8 cellular contexts compared by ENCODE assay signal in genomic region chr2:232444409-232445148, GRCh38. TPM values are rescaled to one million over a fixed set of nuclear protein-coding genes. Genes with fewer than 3 reads are reported as not detected.
DNase-seq lines count a peak whose midpoint lies in the region; ATAC-seq, FAIRE-seq and TF ChIP-seq lines count a peak whose summit lies in the region.

No MANE protein-coding gene starts in this region.

- no peak overlapping the region for H3K23ac ChIP-seq in H1 (ENCODE audit: insufficient read length)

- TF ChIP-seq RAD21 in H1 (IDR thresholded peaks at IDR 0.05 in 1 of 2, conservative IDR thresholded peaks at IDR 0.05 in 1 of 2; ENCODE audit: low read depth in 2 of 2, low read length in 2 of 2) = peak in 1 of 2 experiments; percentile 38; a peak in 2 of 4 replicates

- WGBS in H1 (ENCODE audit: extremely low coverage in 1 of 2, insufficient coverage in 1 of 2, insufficient read length in 1 of 2, insufficient replicate concordance in 2 of 2, low coverage in 1 of 2, low lambda C conversion rate in 2 of 2, missing lambda C conversion rate in 1 of 2), 2 experiments = 91% methylated on average over 18 of the region's 21 CpGs; no CpG with 5 or more reads in 1 of the 2 experiments

- H3K4ac ChIP-seq in H1 (replicated peaks; ENCODE audit: insufficient read length, low read depth, low read length) = peak overlapping the region; percentile 65

- peak overlapping the region; percentile 94; the same call in 1 of the 2 replicates for H2BK5ac ChIP-seq in H1 (ENCODE audit: low read depth, low read length)

- H3K36me3 Mint-ChIP-seq in mesothelial cell of epicardium = no peaks in the 10 kb centered on the region

- peak overlapping the region; percentile 22; the same call in 1 of the 2 replicates for H4K8ac ChIP-seq in H1 (ENCODE audit: extremely low read depth, insufficient read depth, low read length)

- peak overlapping the region; percentile 71 for H3K18ac ChIP-seq in H1 (ENCODE audit: extremely low read depth, low read length)

- no peak for ATAC-seq in HG03457 (IDR thresholded peaks at IDR 0.05; ENCODE audit: unreplicated experiment)

- no peak overlapping the region for H3K4me3 ChIP-seq in H1 (ENCODE audit: extremely low read depth in 1 of 4, insufficient read depth in 2 of 4, low read depth in 3 of 4, low read length in 4 of 4)

- CTCF ChIA-PET in H1 (lab: Charles Lee; ENCODE audit: partially characterized antibody) = interaction anchor here (0.5 to 2.2 kb wide), 29 partner anchors 10 to 534 kb away, joined by 3 to 46 read pairs (median 4); partner anchors contain the start of gene PRSS56

- POLR2A ChIA-PET in H1 (lab: Charles Lee; ENCODE audit: partially characterized antibody) = interaction anchor here (0.8 to 1.4 kb wide), 2 partner anchors 79 to 189 kb away, joined by 3 to 5 read pairs; no protein-coding TSS in a partner anchor

- no peak for TF ChIP-seq EP300 in H1 (IDR thresholded peaks at IDR 0.05; ENCODE audit: borderline replicate concordance in 1 of 2, low read depth in 2 of 2, low read length in 2 of 2)

- peaks cover 9% of the 10 kb centered on the region for H3K27me3 Mint-ChIP-seq in mesothelial cell of epicardium (ENCODE audit: low read depth)

- H2BK12ac ChIP-seq in H1 (ENCODE audit: low read depth, low read length) = peak overlapping the region; percentile 96

- TF ChIP-seq CTCF in H1 (IDR thresholded peaks at IDR 0.05; ENCODE audit: control extremely low read depth in 1 of 3, insufficient read depth in 1 of 3, low read depth in 1 of 3, low read length in 3 of 3) = peak; percentile 70 to 88 (median 80)
- TF ChIP-seq CTCF in mesothelial cell of epicardium (IDR thresholded peaks at IDR 0.05; ENCODE audit: unreplicated experiment) = no peak

- peaks cover 0 to 12% (median 5%) of the 10 kb centered on the region in 4 experiments; a peak in 5 of 7 replicates for H3K4me1 ChIP-seq in H1 (replicated peaks in 1 of 4; ENCODE audit: control insufficient read depth in 3 of 4, insufficient read depth in 4 of 4, low read length in 3 of 4)

- H2BK20ac ChIP-seq in H1 (ENCODE audit: low read length) = 0 out of 2 replicates have a peak overlapping the region, but pooled peaks have one; percentile 80

- no peaks in the 10 kb centered on the region for H4K20me1 ChIP-seq in H1 (replicated peaks in 1 of 2; ENCODE audit: control insufficient read depth in 1 of 2, insufficient read depth in 2 of 2, low read length in 2 of 2)

- peak overlapping the region; percentile 98 for H4K91ac ChIP-seq in H1 (replicated peaks; ENCODE audit: insufficient read length, low read length)

- H3K56ac ChIP-seq in H1 (replicated peaks; ENCODE audit: insufficient read length, low read depth, low read length) = peak overlapping the region; percentile 25

- H3K23me2 ChIP-seq in H1 (ENCODE audit: low read depth, low read length) = no peaks in the 10 kb centered on the region

- H3K27ac Mint-ChIP-seq in mesothelial cell of epicardium = no peak overlapping the region

- no peak overlapping the region for H3K27ac ChIP-seq in H1 (ENCODE audit: low read depth, low read length)

- no peak overlapping the region for H3K14ac ChIP-seq in H1 (ENCODE audit: insufficient read length)

- H2AK5ac ChIP-seq in H1 (ENCODE audit: low read depth, low read length) = peak overlapping the region; percentile 60; the same call in 1 of the 2 replicates

- no peaks in the 10 kb centered on the region for H3K36me3 ChIP-seq in H1 (ENCODE audit: control insufficient read depth in 2 of 4, insufficient read depth in 4 of 4, low read length in 3 of 4)

- H2BK120ac ChIP-seq in H1 (replicated peaks; ENCODE audit: low read depth, low read length) = peak overlapping the region; percentile 28

- H3K79me1 ChIP-seq in H1 (ENCODE audit: low read depth, low read length) = no peaks in the 10 kb centered on the region

- H3K9ac ChIP-seq in H1 (replicated peaks in 1 of 4; ENCODE audit: extremely low read depth in 1 of 4, low read depth in 3 of 4, low read length in 3 of 4) = no peak overlapping the region

- no peak overlapping the region for H4K5ac ChIP-seq in H1 (ENCODE audit: insufficient read length, low read depth, low read length)

- peak overlapping the region; percentile 4; the same call in 1 of the 2 replicates for H2AFZ ChIP-seq in H1 (ENCODE audit: low read length)

- no peaks in the 10 kb centered on the region for H3K9me3 Mint-ChIP-seq in mesothelial cell of epicardium

- FAIRE-seq in H1 (lab: Jason Lieb, UNC) = no peak

- no peak overlapping the region for H3K4me3 Mint-ChIP-seq in mesothelial cell of epicardium

- no peaks in the 10 kb centered on the region for H3K79me2 ChIP-seq in H1 (ENCODE audit: control insufficient read depth in 1 of 2, insufficient read depth in 2 of 2, low read length in 2 of 2)

- peak; percentile 34 for DNase-seq in NCI-H510A treated with DMSO at 0.1 percent for 48 hours (lab: John Stamatoyannopoulos, UW)
- no peak for DNase-seq in NCI-H510A (lab: John Stamatoyannopoulos, UW)
- peak; percentile 90 for DNase-seq in NAMALWA (ENCODE audit: low spot score)
- peak; percentile 61 for DNase-seq in activated CD4-positive, alpha-beta T cell treated with anti-CD3 and anti-CD28 coated beads, Interleukin-2, amount 50 U/mL, for 1 hour
- DNase-seq in H1 (ENCODE audit: low read depth in 1 of 2, low spot score in 2 of 2) = peak; percentile 44 to 82
- DNase-seq in non-pigmented ciliary epithelial cell (ENCODE audit: low read depth) = peak; percentile 6
- no peak for DNase-seq in mesothelial cell of epicardium (ENCODE audit: low spot score in 2 of 2, unreplicated experiment in 2 of 2)

- H3K9me3 ChIP-seq in H1 (ENCODE audit: insufficient read depth in 2 of 2, low read depth in 1 of 2, low read length in 1 of 2) = no peaks in the 10 kb centered on the region

- peaks cover 5% of the 10 kb centered on the region for H3K4me1 Mint-ChIP-seq in mesothelial cell of epicardium

- H3K27me3 ChIP-seq in H1 (replicated peaks in 1 of 4; ENCODE audit: control insufficient read depth in 3 of 4, extremely low read depth in 1 of 4, insufficient read depth in 3 of 4, low read length in 3 of 4) = no peaks in the 10 kb centered on the region; a peak in 2 of 7 replicates

- no peak for TF ChIP-seq POLR2A in H1 (IDR thresholded peaks at IDR 0.05; ENCODE audit: control extremely low read depth in 1 of 2, low read depth in 2 of 2, low read length in 2 of 2)

- no peak overlapping the region for H3K4me2 ChIP-seq in H1 (ENCODE audit: insufficient read depth in 1 of 2, low read depth in 2 of 2, low read length in 2 of 2)

- H2BK15ac ChIP-seq in H1 (ENCODE audit: low read length) = peak overlapping the region; percentile 61; the same call in 1 of the 2 replicates

TF ChIP-seq in H1, 55 proteins besides CTCF, POLR2A, EP300 and RAD21 (continues in another document):
- peak; percentile 97 for TF ChIP-seq MAX (IDR thresholded peaks at IDR 0.05)
- 0 out of 2 replicates have a peak, but pooled peaks have one; percentile 31 for TF ChIP-seq KDM1A (IDR thresholded peaks at IDR 0.05; ENCODE audit: borderline replicate concordance, low read length)
- peak; percentile 75 for TF ChIP-seq JUND (IDR thresholded peaks at IDR 0.05; ENCODE audit: low read length)
- TF ChIP-seq MAFK (IDR thresholded peaks at IDR 0.05; ENCODE audit: low read depth, low read length) = peak; percentile 91; the same call in 1 of the 2 replicates
- TF ChIP-seq ZNF274 (IDR thresholded peaks at IDR 0.05; ENCODE audit: borderline replicate concordance, extremely low read depth, low read length) = no peak
- no peak for TF ChIP-seq SAP30 (IDR thresholded peaks at IDR 0.05; ENCODE audit: insufficient read depth, insufficient replicate concordance, low read length)
- no peak for TF ChIP-seq POU5F1 (IDR thresholded peaks at IDR 0.05; ENCODE audit: low read depth, low read length)
- no peak for TF ChIP-seq CBX8 (IDR thresholded peaks at IDR 0.05; ENCODE audit: borderline replicate concordance, low read depth, low read length)

RNA-seq across cellular contexts. Expression of gene ALPI, which starts 11.4 kb away (rescaled TPM):
- not detected in 2 replicates for total RNA-seq in H1 (2021; fragmentation: NEBNext Ultra II Directional; extraction: Animal tissue kit (Norgen Biotek cat#: 25700))
- not detected in 2 replicates for polyA plus RNA-seq in H1 (2011; rRNA removed)
- polyA plus RNA-seq in H1 (2011; cell fraction: cytosol; rRNA removed) = not detected
- polyA plus RNA-seq in H1 (2011; cell fraction: nucleus; rRNA removed) = not detected
- polyA plus RNA-seq in H1 (2012, experiment 1 of 2) = not detected in 4 replicates
- polyA plus RNA-seq in H1 (2012, experiment 2 of 2) = not detected
- polyA plus RNA-seq in H1 (2013, experiment 1 of 2) = not detected
- not detected for polyA plus RNA-seq in H1 (2013, experiment 2 of 2)
- not detected in 2 replicates for polyA minus RNA-seq in H1 (2011; rRNA and poly(A)+ RNA removed)
- not detected for polyA minus RNA-seq in H1 (2011; cell fraction: cytosol; rRNA and poly(A)+ RNA removed)
- polyA minus RNA-seq in H1 (2011; cell fraction: nucleus; rRNA and poly(A)+ RNA removed) = not detected
- not detected in 3 replicates for total RNA-seq in mesothelial cell of epicardium

RNA-seq across cellular contexts. Expression of gene ALPG, which starts 37.9 kb away (rescaled TPM):
- total RNA-seq in H1 (2021; fragmentation: NEBNext Ultra II Directional; extraction: Animal tissue kit (Norgen Biotek cat#: 25700)) = 0.56 and 0.75 TPM in 2 replicates
- polyA plus RNA-seq in H1 (2011; rRNA removed) = 2.1 and 3.2 TPM in 2 replicates
- polyA plus RNA-seq in H1 (2011; cell fraction: cytosol; rRNA removed) = 1.2 TPM
- polyA plus RNA-seq in H1 (2011; cell fraction: nucleus; rRNA removed) = 2.3 TPM
- 1.1 to 3.0 TPM (median 2.2 TPM) in 4 replicates for polyA plus RNA-seq in H1 (2012, experiment 1 of 2)
- polyA plus RNA-seq in H1 (2012, experiment 2 of 2) = 1.0 TPM
- polyA plus RNA-seq in H1 (2013, experiment 1 of 2) = 1.4 TPM
- 1.1 TPM for polyA plus RNA-seq in H1 (2013, experiment 2 of 2)
- 0.44 and 0.57 TPM in 2 replicates for polyA minus RNA-seq in H1 (2011; rRNA and poly(A)+ RNA removed)
- polyA minus RNA-seq in H1 (2011; cell fraction: cytosol; rRNA and poly(A)+ RNA removed) = 0.88 TPM
- 0.70 TPM for polyA minus RNA-seq in H1 (2011; cell fraction: nucleus; rRNA and poly(A)+ RNA removed)
- not detected in 3 replicates for total RNA-seq in mesothelial cell of epicardium

RNA-seq across cellular contexts. Expression of gene ECEL1, which starts 43.1 kb away (rescaled TPM):
- total RNA-seq in H1 (2021; fragmentation: NEBNext Ultra II Directional; extraction: Animal tissue kit (Norgen Biotek cat#: 25700)) = 6.5 and 7.7 TPM in 2 replicates
- 20.2 and 27.9 TPM in 2 replicates for polyA plus RNA-seq in H1 (2011; rRNA removed)
- polyA plus RNA-seq in H1 (2011; cell fraction: cytosol; rRNA removed) = 18.1 TPM
- 86.7 TPM for polyA plus RNA-seq in H1 (2011; cell fraction: nucleus; rRNA removed)
- 5.2 to 12.4 TPM (median 10.2 TPM) in 4 replicates for polyA plus RNA-seq in H1 (2012, experiment 1 of 2)
- polyA plus RNA-seq in H1 (2012, experiment 2 of 2) = 9.9 TPM
- polyA plus RNA-seq in H1 (2013, experiment 1 of 2) = 8.7 TPM
- polyA plus RNA-seq in H1 (2013, experiment 2 of 2) = 7.6 TPM
- polyA minus RNA-seq in H1 (2011; rRNA and poly(A)+ RNA removed) = 7.0 and 9.2 TPM in 2 replicates
- polyA minus RNA-seq in H1 (2011; cell fraction: cytosol; rRNA and poly(A)+ RNA removed) = 7.3 TPM
- 11.7 TPM for polyA minus RNA-seq in H1 (2011; cell fraction: nucleus; rRNA and poly(A)+ RNA removed)
- 8.8 to 9.7 TPM (median 9.5 TPM) in 3 replicates for total RNA-seq in mesothelial cell of epicardium

Comparison
In these comparisons a context has a peak if more than half of its experiments do, and no peak if none do; other contexts are left out.
1. DNase-seq: peak in NCI-H510A treated with DMSO at 0.1 percent for 48 hours (single experiment), NAMALWA (single experiment), activated CD4-positive, alpha-beta T cell treated with anti-CD3 and anti-CD28 coated beads, Interleukin-2, amount 50 U/mL, for 1 hour (single experiment), H1 (2 of 2) and non-pigmented ciliary epithelial cell (single experiment); none in NCI-H510A (single experiment) and mesothelial cell of epicardium (0 of 2).